ENCODE assay signal across 8 cellular contexts in genomic region chr1:154974086-154974807, GRCh38. TPM values are rescaled to one million over a fixed set of nuclear protein-coding genes. Genes with fewer than 3 reads are reported as not detected.
DNase-seq lines count a peak whose midpoint lies in the region; ATAC-seq and TF ChIP-seq lines count a peak whose summit lies in the region.

Gene CKS1B (plus strand): TSS chr1:154974681. CDS start chr1:154974746, 65 bp downstream.

- peaks cover 68% of the 10 kb centered on the region for H3K4me1 ChIP-seq in BLaER1
- H3K4me1 ChIP-seq in colonic mucosa = peaks cover 21% of the 10 kb centered on the region

- H4K20me1 ChIP-seq in BLaER1 = peaks cover 58% of the 10 kb centered on the region

- DNase-seq in GM19240 (ENCODE audit: insufficient read length, low spot score) (peak; percentile 96), NCI-H524 (lab: John Stamatoyannopoulos, UW) (peak; percentile 99 to 100), colonic mucosa (peak; percentile 97)
- peak; percentile 98 for DNase-seq in activated CD4-positive, alpha-beta T cell treated with anti-CD3 and anti-CD28 coated beads for 36 hours
- peak; percentile 85 to 93 for DNase-seq in stimulated activated CD4-positive, alpha-beta T cell treated with anti-CD3 and anti-CD28 coated beads, Interleukin-1b, Interleukin-23, amount 100 ng/mL, for 4 hours (ENCODE audit: low read depth in 2 of 2)

- H3K4me3 Mint-ChIP-seq in activated CD4-positive, alpha-beta T cell treated with anti-CD3 and anti-CD28 coated beads for 36 hours = no peak within 1 kb of the TSS

- H3K27me3 ChIP-seq in BLaER1 = no peaks in the 10 kb centered on the region
- no peaks in the 10 kb centered on the region for H3K27me3 ChIP-seq in colonic mucosa
- no peaks in the 10 kb centered on the region for H3K27me3 ChIP-seq in layer of hippocampus (ENCODE audit: control insufficient read depth, insufficient read depth, low read length)

- ATAC-seq in HG03457 (IDR thresholded peaks at IDR 0.05; ENCODE audit: unreplicated experiment) = peak; percentile 66
- peak; percentile 86 for ATAC-seq in activated CD4-positive, alpha-beta T cell treated with anti-CD3 and anti-CD28 coated beads for 36 hours

- H3K27ac ChIP-seq in BLaER1 = peak within 1 kb of the TSS; percentile 94
- H3K27ac ChIP-seq in colonic mucosa = peak within 1 kb of the TSS; percentile 96
- peak within 1 kb of the TSS; percentile 98 for H3K27ac ChIP-seq in layer of hippocampus (ENCODE audit: low read depth, low read length)

- no peak within 1 kb of the TSS for H3K27ac Mint-ChIP-seq in activated CD4-positive, alpha-beta T cell treated with anti-CD3 and anti-CD28 coated beads for 36 hours

- CTCF ChIA-PET in activated CD4-positive, alpha-beta T cell treated with anti-CD3 and anti-CD28 coated beads for 36 hours (lab: Charles Lee) = interaction anchor here (0.5 to 2.9 kb wide), 10 partner anchors 13 to 1472 kb away, joined by 3 to 15 read pairs (median 3); partner anchors contain the start of genes ADAM15, PBXIP1 and PYGO2

- H3K9me3 ChIP-seq in BLaER1 = no peaks in the 10 kb centered on the region
- H3K9me3 ChIP-seq in colonic mucosa = no peaks in the 10 kb centered on the region

- POLR2A ChIA-PET in activated CD4-positive, alpha-beta T cell treated with anti-CD3 and anti-CD28 coated beads for 36 hours (lab: Charles Lee) = interaction anchor here (0.6 to 2.3 kb wide), 12 partner anchors 9 to 640 kb away, joined by 3 to 12 read pairs (median 5); partner anchors contain the start of genes LENEP, PMVK and PYGO2

- intact Hi-C loops in activated CD4-positive, alpha-beta T cell treated with anti-CD3 and anti-CD28 coated beads for 36 hours (cut with DNase I, micrococcal nuclease) = loop anchor here (1.0 to 10.0 kb wide), 19 partner anchors 9 to 789 kb away; partner anchors contain the start of genes FLAD1 (in 2 of the 2), UBE2Q1 (in 2 of the 2), ADAM15 (in 1 of the 2) and ADAR (in 1 of the 2)
- intact Hi-C loops in colonic mucosa (cut with DNase I) = no loop called here

- H3K9me3 Mint-ChIP-seq in activated CD4-positive, alpha-beta T cell treated with anti-CD3 and anti-CD28 coated beads for 36 hours (ENCODE audit: low read depth) = no peaks in the 10 kb centered on the region

- TF ChIP-seq CTCF in colonic mucosa (IDR thresholded peaks at IDR 0.05) = no peak

- H3K36me3 ChIP-seq in BLaER1 (peaks cover 25% of the 10 kb centered on the region), colonic mucosa (no peaks in the 10 kb centered on the region)

- H3K4me3 ChIP-seq in BLaER1 (peak within 1 kb of the TSS; percentile 78), colonic mucosa (peak within 1 kb of the TSS; percentile 51)

- H3K27me3 Mint-ChIP-seq in activated CD4-positive, alpha-beta T cell treated with anti-CD3 and anti-CD28 coated beads for 36 hours = no peaks in the 10 kb centered on the region

- H3K36me3 Mint-ChIP-seq in activated CD4-positive, alpha-beta T cell treated with anti-CD3 and anti-CD28 coated beads for 36 hours (ENCODE audit: low read depth) = peaks cover 25% of the 10 kb centered on the region

- H3K4me2 ChIP-seq in BLaER1 = peak within 1 kb of the TSS; percentile 98

- peaks cover 30% of the 10 kb centered on the region for H3K4me1 Mint-ChIP-seq in activated CD4-positive, alpha-beta T cell treated with anti-CD3 and anti-CD28 coated beads for 36 hours

- peak within 1 kb of the TSS; percentile 91 for H3K9ac ChIP-seq in BLaER1
- peak within 1 kb of the TSS; percentile 73 to 99 for H3K9ac ChIP-seq in colonic mucosa (ENCODE audit: low read depth in 2 of 2, low read length in 2 of 2)

RNA-seq across cellular contexts. Expression of gene CKS1B, which starts in this region (rescaled TPM):
- 100 to 1,000 TPM; 190 to 196 TPM for total RNA-seq in activated CD4-positive, alpha-beta T cell treated with anti-CD3 and anti-CD28 coated beads for 36 hours
- total RNA-seq in colonic mucosa = 10 to 100 TPM; 49.5 to 76.5 TPM

Comparison
In these comparisons a context has a peak if more than half of its experiments do, and no peak if none do; other contexts are left out.
1. Peak in every context shown above with its lines: DNase-seq, ATAC-seq, H3K4me3 ChIP-seq and H3K27ac ChIP-seq.